Comparison of ENCODE assay signal across 18 cellular contexts in genomic region chr14:102748806-102749205, GRCh38. TPM values are rescaled to one million over a fixed set of nuclear protein-coding genes. Genes with fewer than 3 reads are reported as not detected.
A peak's percentile ranks its signal among the peaks of the same experiment; 100 is the strongest.
DNase-seq lines count a peak whose midpoint lies in the region; ATAC-seq, FAIRE-seq and TF ChIP-seq lines count a peak whose summit lies in the region.
"Had no signal": no experiment of that assay in that cellular context is flagged by ENCODE, and none has a peak within 500 bp of the region (broad histone marks: within the 10 kb centered on the region; RNA-seq: fewer than 3 reads in every experiment).

No MANE protein-coding gene starts in this region.

- DNase-seq in natural killer cell treated with Interleukin-12 subunit alpha and Interleukin-12 subunit beta and Interleukin-15 and Interleukin-18, amount 100 ng/mL, for 72 hours (ENCODE audit: low spot score), result peak; percentile 42
- no peak for DNase-seq in natural killer cell
- no peak for DNase-seq in NT2/D1 (ENCODE audit: low read depth, low spot score)
- no peak for DNase-seq in HepG2 (ENCODE audit: low spot score)
- DNase-seq in NCI-H2107 treated with DMSO at 0.1 percent for 48 hours (lab: John Stamatoyannopoulos, UW; ENCODE audit: unreplicated experiment), result no peak
- DNase-seq in CD8-positive, alpha-beta T cell, result no peak
- DNase-seq in T1000 (lab: John Stamatoyannopoulos, UW), result no peak
- DNase-seq: CD4-positive, alpha-beta memory T cell; COR-L47; DMS153; EL had no signal

- intact Hi-C loops in natural killer cell (cut with micrococcal nuclease) (no loop called here), HepG2 (cut with micrococcal nuclease; ENCODE audit: unreplicated experiment) (no loop called here)
- intact Hi-C loops in CD8-positive, alpha-beta T cell (cut with DNase I, micrococcal nuclease), result no loop called here

- H3K4me1 ChIP-seq in NT2/D1 (ENCODE audit: insufficient read depth, insufficient read length), result peaks cover 18% of the 10 kb centered on the region
- no peaks in the 10 kb centered on the region for H3K4me1 ChIP-seq in HepG2 (ENCODE audit: insufficient read depth, low read length)
- H3K4me1 ChIP-seq in CD8-positive, alpha-beta T cell (ENCODE audit: insufficient read depth, low read length), result no peaks in the 10 kb centered on the region

- CTCF ChIA-PET in HepG2 (lab: Yijun Ruan, JAX; ENCODE audit: low intra/inter-chr PET ratio, low total read pairs), result no interaction called here
- CTCF ChIA-PET in CD8-positive, alpha-beta T cell (lab: Charles Lee), result interaction anchor here (0.7 kb wide), 1 partner anchor 154 kb away, joined by 3 read pairs; no protein-coding TSS in a partner anchor

- BruUV-seq in HepG2 (replicated peaks; lab: Mats Ljungman, UMichigan), result no TSS peak

- FAIRE-seq in HepG2 (lab: Jason Lieb, UNC), result no peak
- FAIRE-seq: A204.1, D721Med, G401.6, GM12892 had no signal

- H3K4me3 ChIP-seq in NT2/D1 (ENCODE audit: insufficient read length, low read depth), result no peak overlapping the region
- no peak overlapping the region for H3K4me3 ChIP-seq in HepG2 (replicated peaks in 1 of 3; ENCODE audit: insufficient read depth in 1 of 3, low read depth in 2 of 3, low read length in 3 of 3)
- no peak overlapping the region for H3K4me3 ChIP-seq in CD8-positive, alpha-beta T cell (ENCODE audit: low read depth, low read length)

- H3K36me3 ChIP-seq in NT2/D1 (ENCODE audit: insufficient read depth, insufficient read length, low read length), result peaks cover 20% of the 10 kb centered on the region
- H3K36me3 ChIP-seq in HepG2 (replicated peaks in 1 of 2; ENCODE audit: control insufficient read depth in 1 of 2, insufficient read depth in 2 of 2, low read length in 2 of 2), result peaks cover 0 to 3% of the 10 kb centered on the region in 2 experiments; a peak in 2 of 5 replicates
- H3K36me3 ChIP-seq in CD8-positive, alpha-beta T cell (ENCODE audit: insufficient read depth, low read length), result no peaks in the 10 kb centered on the region

- H3K27ac Mint-ChIP-seq in natural killer cell treated with Interleukin-12 subunit alpha and Interleukin-12 subunit beta and Interleukin-15 and Interleukin-18, amount 100 ng/mL, for 72 hours, result no peak overlapping the region
- no peak overlapping the region for H3K27ac Mint-ChIP-seq in natural killer cell
- H3K27ac Mint-ChIP-seq in CD8-positive, alpha-beta T cell, result no peak overlapping the region
- H3K27ac Mint-ChIP-seq: B cell; CD4-positive, alpha-beta memory T cell had no signal

- no peak for TF ChIP-seq EP300 in HepG2 (IDR thresholded peaks at IDR 0.05; ENCODE audit: low read depth in 2 of 2, low read length in 2 of 2)
- no peak for TF ChIP-seq EP300 in HepG2 (CRISPR knock-in tag; IDR thresholded peaks at IDR 0.05; ENCODE audit: borderline replicate concordance)

- in situ Hi-C loops in HepG2 (cut with HindIII; ENCODE audit: extremely low pct_ligation_motif_present, low pct_unique_long_range_greater_than_20kb), result no loop called here

- H4K20me1 ChIP-seq in HepG2 (ENCODE audit: insufficient read depth, low read length), result no peaks in the 10 kb centered on the region

- no peaks in the 10 kb centered on the region for H3K79me2 ChIP-seq in HepG2 (ENCODE audit: insufficient read depth, low read length)

- no peak overlapping the region for H2AFZ ChIP-seq in HepG2 (ENCODE audit: low read length)

- 94% methylated on average over 8 of the region's 8 CpGs for WGBS in HepG2 (ENCODE audit: low lambda C conversion rate)

- no peak overlapping the region for H3K27ac ChIP-seq in HepG2 (ENCODE audit: extremely low read length, insufficient read depth, low read length)
- no peak overlapping the region for H3K27ac ChIP-seq in CD8-positive, alpha-beta T cell (ENCODE audit: low read depth, low read length)
- H3K27ac ChIP-seq: C4-2B had no signal

- POLR2A ChIA-PET in HepG2 (lab: Yijun Ruan, JAX), result no interaction called here
- POLR2A ChIA-PET in CD8-positive, alpha-beta T cell (lab: Charles Lee), result no interaction called here

- no peak overlapping the region for H3K4me3 Mint-ChIP-seq in natural killer cell treated with Interleukin-12 subunit alpha and Interleukin-12 subunit beta and Interleukin-15 and Interleukin-18, amount 100 ng/mL, for 72 hours
- no peak overlapping the region for H3K4me3 Mint-ChIP-seq in natural killer cell
- no peak overlapping the region for H3K4me3 Mint-ChIP-seq in CD8-positive, alpha-beta T cell
- H3K4me3 Mint-ChIP-seq: B cell; CD4-positive, alpha-beta memory T cell had no signal

- no peaks in the 10 kb centered on the region for H3K9me3 Mint-ChIP-seq in natural killer cell treated with Interleukin-12 subunit alpha and Interleukin-12 subunit beta and Interleukin-15 and Interleukin-18, amount 100 ng/mL, for 72 hours
- no peaks in the 10 kb centered on the region for H3K9me3 Mint-ChIP-seq in natural killer cell
- H3K9me3 Mint-ChIP-seq in CD8-positive, alpha-beta T cell, result no peaks in the 10 kb centered on the region

- H3K9me3 ChIP-seq in NT2/D1 (ENCODE audit: insufficient read depth, low read length) (no peaks in the 10 kb centered on the region), HepG2 (ENCODE audit: low read length) (no peaks in the 10 kb centered on the region)
- H3K9me3 ChIP-seq in CD8-positive, alpha-beta T cell (ENCODE audit: low read length), result no peaks in the 10 kb centered on the region

- no peaks in the 10 kb centered on the region for H3K4me1 Mint-ChIP-seq in natural killer cell treated with Interleukin-12 subunit alpha and Interleukin-12 subunit beta and Interleukin-15 and Interleukin-18, amount 100 ng/mL, for 72 hours (ENCODE audit: low read depth in 2 of 2)
- no peaks in the 10 kb centered on the region for H3K4me1 Mint-ChIP-seq in natural killer cell
- H3K4me1 Mint-ChIP-seq in CD8-positive, alpha-beta T cell (ENCODE audit: low read depth), result no peaks in the 10 kb centered on the region
- H3K4me1 Mint-ChIP-seq: CD4-positive, alpha-beta memory T cell had no signal

- no peak for TF ChIP-seq POLR2A in HepG2 (IDR thresholded peaks at IDR 0.05; ENCODE audit: insufficient read depth in 1 of 2, low read depth in 2 of 2, low read length in 2 of 2)

- no peak for ATAC-seq in natural killer cell treated with Interleukin-12 subunit alpha and Interleukin-12 subunit beta and Interleukin-15 and Interleukin-18, amount 100 ng/mL, for 72 hours
- ATAC-seq in natural killer cell (no peak), HepG2 (no peak)
- ATAC-seq in CD8-positive, alpha-beta T cell, result no peak
- ATAC-seq: HCT116 had no signal

- no peak overlapping the region for H3K4me2 ChIP-seq in HepG2 (ENCODE audit: low read depth, low read length)

- H3K9ac ChIP-seq in NT2/D1 (ENCODE audit: insufficient read length, low read depth) (peak overlapping the region; percentile 32), HepG2 (ENCODE audit: insufficient read depth, low read depth, low read length) (no peak overlapping the region)

- TF ChIP-seq CTCF in natural killer cell (IDR thresholded peaks at IDR 0.05), result no peak
- TF ChIP-seq CTCF in HepG2 (CRISPR knock-in tag; IDR thresholded peaks at IDR 0.05), result no peak
- no peak for TF ChIP-seq CTCF in CD8-positive, alpha-beta T cell (IDR thresholded peaks at IDR 0.05)

- no peaks in the 10 kb centered on the region for H3K27me3 Mint-ChIP-seq in natural killer cell treated with Interleukin-12 subunit alpha and Interleukin-12 subunit beta and Interleukin-15 and Interleukin-18, amount 100 ng/mL, for 72 hours
- no peaks in the 10 kb centered on the region for H3K27me3 Mint-ChIP-seq in natural killer cell (ENCODE audit: low read depth in 2 of 2)
- no peaks in the 10 kb centered on the region for H3K27me3 Mint-ChIP-seq in CD8-positive, alpha-beta T cell (ENCODE audit: low read depth)
- H3K27me3 Mint-ChIP-seq: B cell; CD4-positive, alpha-beta memory T cell had no signal

- no peaks in the 10 kb centered on the region for H3K36me3 Mint-ChIP-seq in natural killer cell treated with Interleukin-12 subunit alpha and Interleukin-12 subunit beta and Interleukin-15 and Interleukin-18, amount 100 ng/mL, for 72 hours
- H3K36me3 Mint-ChIP-seq in natural killer cell, result no peaks in the 10 kb centered on the region
- peaks cover 2% of the 10 kb centered on the region for H3K36me3 Mint-ChIP-seq in CD8-positive, alpha-beta T cell
- H3K36me3 Mint-ChIP-seq: CD4-positive, alpha-beta memory T cell had no signal

- TF ChIP-seq RAD21 in HepG2 (CRISPR knock-in tag; IDR thresholded peaks at IDR 0.05), result no peak

- H3K27me3 ChIP-seq in NT2/D1 (ENCODE audit: insufficient read depth, insufficient read length) (no peaks in the 10 kb centered on the region), HepG2 (ENCODE audit: control insufficient read depth in 1 of 2, insufficient read depth in 2 of 2, low read length in 2 of 2) (no peaks in the 10 kb centered on the region)
- H3K27me3 ChIP-seq in CD8-positive, alpha-beta T cell (ENCODE audit: insufficient read depth, low read length), result no peaks in the 10 kb centered on the region

TF ChIP-seq in HepG2, 621 proteins besides CTCF, POLR2A, EP300 and RAD21 (continues in another document):
- TF ChIP-seq CENPX (CRISPR knock-in tag; IDR thresholded peaks at IDR 0.05) (no peak), FOSL2 (CRISPR knock-in tag; IDR thresholded peaks at IDR 0.05) (no peak)

RNA-seq across cellular contexts. Expression of gene TRAF3, which starts 28.4 kb away (rescaled TPM):
- 10 to 100 TPM; 37.6 to 84.6 TPM for total RNA-seq in natural killer cell treated with Interleukin-12 subunit alpha and Interleukin-12 subunit beta and Interleukin-15 and Interleukin-18, amount 100 ng/mL, for 72 hours
- total RNA-seq in natural killer cell (10 to 100 TPM; 21.0 to 31.6 (median 23.5) TPM), HepG2 (2016; rRNA removed; fragmentation: Illumina TruSeq; extraction: Trizol) (12.2 and 13.0 TPM in 2 replicates)
- total RNA-seq in HepG2 (2016; cell fraction: cytosol; rRNA removed; fragmentation: Illumina TruSeq; extraction: Trizol; ENCODE audit: low read depth), result 45.5 and 46.6 TPM in 2 replicates
- 10.7 and 11.9 TPM in 2 replicates for total RNA-seq in HepG2 (2016; cell fraction: insoluble cytoplasmic fraction; rRNA removed; fragmentation: Illumina TruSeq; extraction: Trizol)
- 36.3 and 37.0 TPM in 2 replicates for total RNA-seq in HepG2 (2016; cell fraction: membrane; rRNA removed; fragmentation: Illumina TruSeq; extraction: Trizol)
- total RNA-seq in HepG2 (2016; cell fraction: nucleus; rRNA removed; fragmentation: Illumina TruSeq; extraction: Trizol), result 8.7 and 9.5 TPM in 2 replicates
- polyA plus RNA-seq in HepG2 (2011; rRNA removed), result 6.9 and 7.2 TPM in 2 replicates
- polyA plus RNA-seq in HepG2 (2011; cell fraction: cytosol; rRNA removed), result 6.0 and 6.8 TPM in 2 replicates
- 8.0 and 8.4 TPM in 2 replicates for polyA plus RNA-seq in HepG2 (2011; cell fraction: nucleus; rRNA removed)
- 5.3 and 5.6 TPM in 2 replicates for polyA plus RNA-seq in HepG2 (2012)
- polyA plus RNA-seq in HepG2 (2016; cell fraction: cytosol; fragmentation: Illumina TruSeq; extraction: Trizol; ENCODE audit: low read depth), result 11.1 and 11.2 TPM in 2 replicates
- polyA plus RNA-seq in HepG2 (2016; cell fraction: insoluble cytoplasmic fraction; fragmentation: Illumina TruSeq; extraction: Trizol; ENCODE audit: low read depth), result 7.7 and 10.1 TPM in 2 replicates
- polyA plus RNA-seq in HepG2 (2016; cell fraction: membrane; fragmentation: Illumina TruSeq; extraction: Trizol; ENCODE audit: low read depth), result 15.8 and 17.5 TPM in 2 replicates
- polyA plus RNA-seq in HepG2 (2016; cell fraction: nucleus; fragmentation: Illumina TruSeq; extraction: Trizol; ENCODE audit: insufficient read depth, low read depth), result 11.6 and 12.0 TPM in 2 replicates
- polyA minus RNA-seq in HepG2 (2011; rRNA and poly(A)+ RNA removed; ENCODE audit: low replicate concordance), result 21.0 and 40.5 TPM in 2 replicates
- polyA minus RNA-seq in HepG2 (2011; cell fraction: cytosol; rRNA and poly(A)+ RNA removed), result 7.8 and 9.1 TPM in 2 replicates
- 6.8 and 11.8 TPM in 2 replicates for polyA minus RNA-seq in HepG2 (2011; cell fraction: nucleus; rRNA and poly(A)+ RNA removed)
- 10 to 100 TPM; 40.4 to 43.2 TPM for total RNA-seq in CD8-positive, alpha-beta T cell
